ENCODE assay signal across 3 cellular contexts in the genomic region with DNA sequence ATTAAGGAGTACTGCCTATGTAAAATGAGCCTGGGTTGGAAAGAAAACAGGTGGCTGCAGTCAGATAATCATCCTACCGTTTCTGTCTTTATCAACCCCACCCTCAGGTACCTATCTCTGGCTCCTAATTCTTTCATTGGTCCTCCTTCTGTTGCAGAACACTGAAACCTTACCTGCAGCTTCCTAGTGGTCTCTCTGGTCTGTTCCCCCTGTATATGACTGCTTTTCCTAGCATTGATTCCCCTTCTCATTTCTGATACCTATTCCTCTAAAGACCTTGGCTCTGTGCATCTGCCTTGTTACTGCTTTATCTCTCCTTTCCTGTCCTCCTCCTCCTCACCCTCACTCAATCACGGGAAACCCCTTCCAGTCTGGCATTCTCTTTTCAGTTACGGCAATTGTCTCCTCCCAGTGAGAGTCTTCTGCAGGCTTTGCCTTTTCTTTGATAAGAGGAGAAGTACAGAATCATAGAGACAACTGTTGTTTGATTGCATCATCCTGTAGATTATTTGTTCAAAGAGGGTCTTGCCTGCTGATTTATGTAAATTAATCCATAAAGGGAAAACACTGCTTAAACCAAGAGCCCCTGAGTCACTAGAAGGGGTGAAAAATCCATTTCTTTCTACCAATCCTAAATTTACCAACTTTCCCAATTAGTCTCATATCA.
TF ChIP-seq lines count a peak whose summit lies in the region.

No MANE protein-coding gene starts in this region.

TF ChIP-seq in SK-N-SH treated with all-trans-retinoic acid at 6 μM for 48 hours, 23 proteins besides CTCF, POLR2A, EP300 and RAD21:
- TF ChIP-seq GLIS3 (CRISPR knock-in tag; IDR thresholded peaks at IDR 0.05) (peak; percentile 80; the same call in 1 of the 2 replicates), BACH2 (CRISPR knock-in tag; IDR thresholded peaks at IDR 0.05; ENCODE audit: borderline replicate concordance) (no peak)
- TF ChIP-seq, protein P1, sequence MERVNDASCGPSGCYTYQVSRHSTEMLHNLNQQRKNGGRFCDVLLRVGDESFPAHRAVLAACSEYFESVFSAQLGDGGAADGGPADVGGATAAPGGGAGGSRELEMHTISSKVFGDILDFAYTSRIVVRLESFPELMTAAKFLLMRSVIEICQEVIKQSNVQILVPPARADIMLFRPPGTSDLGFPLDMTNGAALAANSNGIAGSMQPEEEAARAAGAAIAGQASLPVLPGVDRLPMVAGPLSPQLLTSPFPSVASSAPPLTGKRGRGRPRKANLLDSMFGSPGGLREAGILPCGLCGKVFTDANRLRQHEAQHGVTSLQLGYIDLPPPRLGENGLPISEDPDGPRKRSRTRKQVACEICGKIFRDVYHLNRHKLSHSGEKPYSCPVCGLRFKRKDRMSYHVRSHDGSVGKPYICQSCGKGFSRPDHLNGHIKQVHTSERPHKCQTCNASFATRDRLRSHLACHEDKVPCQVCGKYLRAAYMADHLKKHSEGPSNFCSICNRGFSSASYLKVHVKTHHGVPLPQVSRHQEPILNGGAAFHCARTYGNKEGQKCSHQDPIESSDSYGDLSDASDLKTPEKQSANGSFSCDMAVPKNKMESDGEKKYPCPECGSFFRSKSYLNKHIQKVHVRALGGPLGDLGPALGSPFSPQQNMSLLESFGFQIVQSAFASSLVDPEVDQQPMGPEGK (CRISPR knock-in tag; IDR thresholded peaks at IDR 0.05; ENCODE audit: borderline replicate concordance) = peak; percentile 57; the same call in 1 of the 2 replicates

TF ChIP-seq in SK-N-SH, 30 proteins besides CTCF, POLR2A, EP300 and RAD21:
- TF ChIP-seq SIN3A (IDR thresholded peaks at IDR 0.05; ENCODE audit: borderline replicate concordance, low read depth, low read length) (no peak), POLR2AphosphoS5 (IDR thresholded peaks at IDR 0.05; ENCODE audit: low read depth, low read length) (no peak), MEF2A (IDR thresholded peaks at IDR 0.05; ENCODE audit: borderline replicate concordance, low read depth) (no peak), NFIC (IDR thresholded peaks at IDR 0.05; ENCODE audit: borderline replicate concordance) (no peak), FOSL2 (IDR thresholded peaks at IDR 0.05; ENCODE audit: borderline replicate concordance, low read depth) (no peak), RCOR1 (IDR thresholded peaks at IDR 0.05; ENCODE audit: low read length) (no peak), CHD2 (IDR thresholded peaks at IDR 0.05; ENCODE audit: low read length, partially characterized antibody) (no peak), FOXJ3 (CRISPR knock-in tag; IDR thresholded peaks at IDR 0.05) (no peak), SMC3 (IDR thresholded peaks at IDR 0.05; ENCODE audit: low read depth, low read length) (no peak), JUND (IDR thresholded peaks at IDR 0.05) (no peak), RFX5 (IDR thresholded peaks at IDR 0.05; ENCODE audit: low read length) (no peak), ELF1 (IDR thresholded peaks at IDR 0.05) (no peak), TAF1 (IDR thresholded peaks at IDR 0.05; ENCODE audit: borderline replicate concordance, low read depth, low read length) (no peak)
- TF ChIP-seq, protein P2, sequence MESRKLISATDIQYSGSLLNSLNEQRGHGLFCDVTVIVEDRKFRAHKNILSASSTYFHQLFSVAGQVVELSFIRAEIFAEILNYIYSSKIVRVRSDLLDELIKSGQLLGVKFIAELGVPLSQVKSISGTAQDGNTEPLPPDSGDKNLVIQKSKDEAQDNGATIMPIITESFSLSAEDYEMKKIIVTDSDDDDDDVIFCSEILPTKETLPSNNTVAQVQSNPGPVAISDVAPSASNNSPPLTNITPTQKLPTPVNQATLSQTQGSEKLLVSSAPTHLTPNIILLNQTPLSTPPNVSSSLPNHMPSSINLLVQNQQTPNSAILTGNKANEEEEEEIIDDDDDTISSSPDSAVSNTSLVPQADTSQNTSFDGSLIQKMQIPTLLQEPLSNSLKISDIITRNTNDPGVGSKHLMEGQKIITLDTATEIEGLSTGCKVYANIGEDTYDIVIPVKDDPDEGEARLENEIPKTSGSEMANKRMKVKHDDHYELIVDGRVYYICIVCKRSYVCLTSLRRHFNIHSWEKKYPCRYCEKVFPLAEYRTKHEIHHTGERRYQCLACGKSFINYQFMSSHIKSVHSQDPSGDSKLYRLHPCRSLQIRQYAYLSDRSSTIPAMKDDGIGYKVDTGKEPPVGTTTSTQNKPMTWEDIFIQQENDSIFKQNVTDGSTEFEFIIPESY (IDR thresholded peaks at IDR 0.05; ENCODE audit: borderline replicate concordance, low read depth) = no peak
- TF ChIP-seq, protein P3, sequence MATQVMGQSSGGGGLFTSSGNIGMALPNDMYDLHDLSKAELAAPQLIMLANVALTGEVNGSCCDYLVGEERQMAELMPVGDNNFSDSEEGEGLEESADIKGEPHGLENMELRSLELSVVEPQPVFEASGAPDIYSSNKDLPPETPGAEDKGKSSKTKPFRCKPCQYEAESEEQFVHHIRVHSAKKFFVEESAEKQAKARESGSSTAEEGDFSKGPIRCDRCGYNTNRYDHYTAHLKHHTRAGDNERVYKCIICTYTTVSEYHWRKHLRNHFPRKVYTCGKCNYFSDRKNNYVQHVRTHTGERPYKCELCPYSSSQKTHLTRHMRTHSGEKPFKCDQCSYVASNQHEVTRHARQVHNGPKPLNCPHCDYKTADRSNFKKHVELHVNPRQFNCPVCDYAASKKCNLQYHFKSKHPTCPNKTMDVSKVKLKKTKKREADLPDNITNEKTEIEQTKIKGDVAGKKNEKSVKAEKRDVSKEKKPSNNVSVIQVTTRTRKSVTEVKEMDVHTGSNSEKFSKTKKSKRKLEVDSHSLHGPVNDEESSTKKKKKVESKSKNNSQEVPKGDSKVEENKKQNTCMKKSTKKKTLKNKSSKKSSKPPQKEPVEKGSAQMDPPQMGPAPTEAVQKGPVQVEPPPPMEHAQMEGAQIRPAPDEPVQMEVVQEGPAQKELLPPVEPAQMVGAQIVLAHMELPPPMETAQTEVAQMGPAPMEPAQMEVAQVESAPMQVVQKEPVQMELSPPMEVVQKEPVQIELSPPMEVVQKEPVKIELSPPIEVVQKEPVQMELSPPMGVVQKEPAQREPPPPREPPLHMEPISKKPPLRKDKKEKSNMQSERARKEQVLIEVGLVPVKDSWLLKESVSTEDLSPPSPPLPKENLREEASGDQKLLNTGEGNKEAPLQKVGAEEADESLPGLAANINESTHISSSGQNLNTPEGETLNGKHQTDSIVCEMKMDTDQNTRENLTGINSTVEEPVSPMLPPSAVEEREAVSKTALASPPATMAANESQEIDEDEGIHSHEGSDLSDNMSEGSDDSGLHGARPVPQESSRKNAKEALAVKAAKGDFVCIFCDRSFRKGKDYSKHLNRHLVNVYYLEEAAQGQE (IDR thresholded peaks at IDR 0.05; ENCODE audit: low read depth, low read length) = no peak

TF ChIP-seq in H1, 55 proteins besides CTCF, POLR2A, EP300 and RAD21:
- TF ChIP-seq RNF2 (IDR thresholded peaks at IDR 0.05; ENCODE audit: borderline replicate concordance, low read depth, low read length, missing control alignments, poor library complexity, severe bottlenecking) = no peak
- peak; percentile 74 for TF ChIP-seq TAF7 (optimal IDR thresholded peaks at IDR 0.05; ENCODE audit: borderline replicate concordance, low read depth, low read length)
- TF ChIP-seq, protein P4, sequence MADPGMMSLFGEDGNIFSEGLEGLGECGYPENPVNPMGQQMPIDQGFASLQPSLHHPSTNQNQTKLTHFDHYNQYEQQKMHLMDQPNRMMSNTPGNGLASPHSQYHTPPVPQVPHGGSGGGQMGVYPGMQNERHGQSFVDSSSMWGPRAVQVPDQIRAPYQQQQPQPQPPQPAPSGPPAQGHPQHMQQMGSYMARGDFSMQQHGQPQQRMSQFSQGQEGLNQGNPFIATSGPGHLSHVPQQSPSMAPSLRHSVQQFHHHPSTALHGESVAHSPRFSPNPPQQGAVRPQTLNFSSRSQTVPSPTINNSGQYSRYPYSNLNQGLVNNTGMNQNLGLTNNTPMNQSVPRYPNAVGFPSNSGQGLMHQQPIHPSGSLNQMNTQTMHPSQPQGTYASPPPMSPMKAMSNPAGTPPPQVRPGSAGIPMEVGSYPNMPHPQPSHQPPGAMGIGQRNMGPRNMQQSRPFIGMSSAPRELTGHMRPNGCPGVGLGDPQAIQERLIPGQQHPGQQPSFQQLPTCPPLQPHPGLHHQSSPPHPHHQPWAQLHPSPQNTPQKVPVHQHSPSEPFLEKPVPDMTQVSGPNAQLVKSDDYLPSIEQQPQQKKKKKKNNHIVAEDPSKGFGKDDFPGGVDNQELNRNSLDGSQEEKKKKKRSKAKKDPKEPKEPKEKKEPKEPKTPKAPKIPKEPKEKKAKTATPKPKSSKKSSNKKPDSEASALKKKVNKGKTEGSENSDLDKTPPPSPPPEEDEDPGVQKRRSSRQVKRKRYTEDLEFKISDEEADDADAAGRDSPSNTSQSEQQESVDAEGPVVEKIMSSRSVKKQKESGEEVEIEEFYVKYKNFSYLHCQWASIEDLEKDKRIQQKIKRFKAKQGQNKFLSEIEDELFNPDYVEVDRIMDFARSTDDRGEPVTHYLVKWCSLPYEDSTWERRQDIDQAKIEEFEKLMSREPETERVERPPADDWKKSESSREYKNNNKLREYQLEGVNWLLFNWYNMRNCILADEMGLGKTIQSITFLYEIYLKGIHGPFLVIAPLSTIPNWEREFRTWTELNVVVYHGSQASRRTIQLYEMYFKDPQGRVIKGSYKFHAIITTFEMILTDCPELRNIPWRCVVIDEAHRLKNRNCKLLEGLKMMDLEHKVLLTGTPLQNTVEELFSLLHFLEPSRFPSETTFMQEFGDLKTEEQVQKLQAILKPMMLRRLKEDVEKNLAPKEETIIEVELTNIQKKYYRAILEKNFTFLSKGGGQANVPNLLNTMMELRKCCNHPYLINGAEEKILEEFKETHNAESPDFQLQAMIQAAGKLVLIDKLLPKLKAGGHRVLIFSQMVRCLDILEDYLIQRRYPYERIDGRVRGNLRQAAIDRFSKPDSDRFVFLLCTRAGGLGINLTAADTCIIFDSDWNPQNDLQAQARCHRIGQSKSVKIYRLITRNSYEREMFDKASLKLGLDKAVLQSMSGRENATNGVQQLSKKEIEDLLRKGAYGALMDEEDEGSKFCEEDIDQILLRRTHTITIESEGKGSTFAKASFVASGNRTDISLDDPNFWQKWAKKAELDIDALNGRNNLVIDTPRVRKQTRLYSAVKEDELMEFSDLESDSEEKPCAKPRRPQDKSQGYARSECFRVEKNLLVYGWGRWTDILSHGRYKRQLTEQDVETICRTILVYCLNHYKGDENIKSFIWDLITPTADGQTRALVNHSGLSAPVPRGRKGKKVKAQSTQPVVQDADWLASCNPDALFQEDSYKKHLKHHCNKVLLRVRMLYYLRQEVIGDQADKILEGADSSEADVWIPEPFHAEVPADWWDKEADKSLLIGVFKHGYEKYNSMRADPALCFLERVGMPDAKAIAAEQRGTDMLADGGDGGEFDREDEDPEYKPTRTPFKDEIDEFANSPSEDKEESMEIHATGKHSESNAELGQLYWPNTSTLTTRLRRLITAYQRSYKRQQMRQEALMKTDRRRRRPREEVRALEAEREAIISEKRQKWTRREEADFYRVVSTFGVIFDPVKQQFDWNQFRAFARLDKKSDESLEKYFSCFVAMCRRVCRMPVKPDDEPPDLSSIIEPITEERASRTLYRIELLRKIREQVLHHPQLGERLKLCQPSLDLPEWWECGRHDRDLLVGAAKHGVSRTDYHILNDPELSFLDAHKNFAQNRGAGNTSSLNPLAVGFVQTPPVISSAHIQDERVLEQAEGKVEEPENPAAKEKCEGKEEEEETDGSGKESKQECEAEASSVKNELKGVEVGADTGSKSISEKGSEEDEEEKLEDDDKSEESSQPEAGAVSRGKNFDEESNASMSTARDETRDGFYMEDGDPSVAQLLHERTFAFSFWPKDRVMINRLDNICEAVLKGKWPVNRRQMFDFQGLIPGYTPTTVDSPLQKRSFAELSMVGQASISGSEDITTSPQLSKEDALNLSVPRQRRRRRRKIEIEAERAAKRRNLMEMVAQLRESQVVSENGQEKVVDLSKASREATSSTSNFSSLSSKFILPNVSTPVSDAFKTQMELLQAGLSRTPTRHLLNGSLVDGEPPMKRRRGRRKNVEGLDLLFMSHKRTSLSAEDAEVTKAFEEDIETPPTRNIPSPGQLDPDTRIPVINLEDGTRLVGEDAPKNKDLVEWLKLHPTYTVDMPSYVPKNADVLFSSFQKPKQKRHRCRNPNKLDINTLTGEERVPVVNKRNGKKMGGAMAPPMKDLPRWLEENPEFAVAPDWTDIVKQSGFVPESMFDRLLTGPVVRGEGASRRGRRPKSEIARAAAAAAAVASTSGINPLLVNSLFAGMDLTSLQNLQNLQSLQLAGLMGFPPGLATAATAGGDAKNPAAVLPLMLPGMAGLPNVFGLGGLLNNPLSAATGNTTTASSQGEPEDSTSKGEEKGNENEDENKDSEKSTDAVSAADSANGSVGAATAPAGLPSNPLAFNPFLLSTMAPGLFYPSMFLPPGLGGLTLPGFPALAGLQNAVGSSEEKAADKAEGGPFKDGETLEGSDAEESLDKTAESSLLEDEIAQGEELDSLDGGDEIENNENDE (IDR thresholded peaks at IDR 0.05; ENCODE audit: insufficient replicate concordance, low read length) = no peak
- TF ChIP-seq TBP (IDR thresholded peaks at IDR 0.05; ENCODE audit: low read depth, low read length) = no peak
- peak; percentile 56; the same call in 1 of the 2 replicates for TF ChIP-seq POLR2AphosphoS5 (IDR thresholded peaks at IDR 0.05; ENCODE audit: low read depth, low read length)
- TF ChIP-seq CEBPB (IDR thresholded peaks at IDR 0.05; ENCODE audit: low read depth, low read length) = no peak
- TF ChIP-seq CHD1 (IDR thresholded peaks at IDR 0.05; ENCODE audit: low read depth, low read length) = no peak
- TF ChIP-seq TAF1 (IDR thresholded peaks at IDR 0.05; ENCODE audit: low read depth, low read length) = no peak
TF ChIP-seq in H1: peak in this region for 2.
